Comparison of ENCODE assay signal across 8 cellular contexts in the genomic region with DNA sequence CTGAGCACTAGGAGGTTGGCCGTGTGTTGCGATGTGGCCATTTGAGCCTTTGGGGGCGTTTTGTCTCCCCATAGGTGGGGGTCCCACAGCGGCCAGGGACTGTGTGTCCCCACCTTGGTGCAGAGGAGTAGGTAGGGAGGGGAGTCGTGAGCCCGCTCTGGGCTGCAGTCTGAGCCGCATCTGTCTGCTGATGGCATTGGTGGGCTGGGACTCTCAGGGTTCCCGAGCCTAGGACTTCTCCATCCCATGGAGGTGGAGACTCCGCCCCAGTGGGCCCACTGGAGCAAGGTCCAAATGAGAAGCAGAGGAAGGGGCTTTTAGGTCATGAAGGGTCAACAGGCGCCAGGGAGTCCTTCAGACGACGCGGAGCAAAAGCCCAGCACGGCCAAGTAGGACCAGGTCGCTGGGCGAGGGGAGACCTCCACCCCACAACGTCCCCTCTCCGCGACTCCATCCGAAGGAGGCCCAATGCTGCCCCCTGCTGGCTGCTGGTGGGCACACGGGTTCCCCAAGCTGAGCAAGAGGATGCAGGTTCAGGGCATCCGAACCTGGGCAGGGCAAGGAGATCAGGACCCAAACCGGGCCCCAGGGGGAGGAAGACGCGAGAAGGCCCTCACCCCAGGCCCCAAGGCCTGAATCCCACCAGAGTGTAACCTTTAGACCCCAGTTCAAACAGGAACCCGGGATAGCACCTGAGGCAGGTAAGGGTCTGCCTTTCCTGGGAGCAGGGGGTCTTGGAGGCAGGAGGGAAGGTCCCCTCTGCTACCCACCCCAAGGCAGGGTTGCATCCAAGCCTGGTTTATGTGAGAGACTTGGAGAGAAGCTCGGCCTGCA. TPM values are rescaled to one million over a fixed set of nuclear protein-coding genes. Genes with fewer than 3 reads are reported as not detected.
A peak's percentile ranks its signal among the peaks of the same experiment; 100 is the strongest.
DNase-seq lines count a peak whose midpoint lies in the region; ATAC-seq and TF ChIP-seq lines count a peak whose summit lies in the region.

No MANE protein-coding gene starts in this region.

- H3K27ac ChIP-seq in lower lobe of right lung: no peak overlapping the region

- H3K27me3 ChIP-seq in lower lobe of right lung (ENCODE audit: low read depth): peaks cover 57% of the 10 kb centered on the region

- H3K9me3 ChIP-seq in T-helper 17 cell (ENCODE audit: control insufficient read depth, low read length, poor library complexity, severe bottlenecking) (no peaks in the 10 kb centered on the region), lower lobe of right lung (peaks cover 11% of the 10 kb centered on the region)

- no peak overlapping the region for H3K4me3 Mint-ChIP-seq in T-helper 17 cell
- no peak overlapping the region for H3K4me3 Mint-ChIP-seq in activated naive CD8-positive, alpha-beta T cell treated with anti-CD3 and anti-CD28 coated beads, Interleukin-2, amount 50 U/mL, for 24 hours

- H3K4me1 ChIP-seq in lower lobe of right lung: no peaks in the 10 kb centered on the region

- H3K36me3 ChIP-seq in lower lobe of right lung: no peaks in the 10 kb centered on the region

- DNase-seq in GM19240 (ENCODE audit: insufficient read length, low spot score) (peak; percentile 57), T-helper 17 cell (peak; percentile 50 to 72 (median 56)), lower lobe of right lung (peak; percentile 63), NCI-H2227 treated with DMSO at 0.1 percent for 48 hours (lab: John Stamatoyannopoulos, UW) (no peak), NCI-H128 (lab: John Stamatoyannopoulos, UW; ENCODE audit: unreplicated experiment) (no peak)
- peak; percentile 80 for DNase-seq in activated naive CD8-positive, alpha-beta T cell treated with anti-CD3 and anti-CD28 coated beads, Interleukin-2, amount 50 U/mL, for 24 hours
- peak; percentile 62 for DNase-seq in stimulated activated CD8-positive, alpha-beta memory T cell treated with anti-CD3 and anti-CD28 coated beads, Interleukin-4, amount 100 ng/mL, for 24 hours (ENCODE audit: low read depth)

- no peak overlapping the region for H3K27ac Mint-ChIP-seq in T-helper 17 cell
- no peak overlapping the region for H3K27ac Mint-ChIP-seq in activated naive CD8-positive, alpha-beta T cell treated with anti-CD3 and anti-CD28 coated beads, Interleukin-2, amount 50 U/mL, for 24 hours

- H3K36me3 Mint-ChIP-seq in T-helper 17 cell (ENCODE audit: low read depth): peaks cover 4% of the 10 kb centered on the region
- no peaks in the 10 kb centered on the region for H3K36me3 Mint-ChIP-seq in activated naive CD8-positive, alpha-beta T cell treated with anti-CD3 and anti-CD28 coated beads, Interleukin-2, amount 50 U/mL, for 24 hours (ENCODE audit: low read depth)

- intact Hi-C loops in lower lobe of right lung (cut with DNase I): no loop called here

- ATAC-seq in T-helper 17 cell (peak; percentile 72), lower lobe of right lung (peak; percentile 51 to 67), HG02840 (IDR thresholded peaks at IDR 0.05; ENCODE audit: low FRiP score, unreplicated experiment) (no peak)
- ATAC-seq in activated naive CD8-positive, alpha-beta T cell treated with anti-CD3 and anti-CD28 coated beads, Interleukin-2, amount 50 U/mL, for 24 hours: peak; percentile 45

- peak; percentile 79 for TF ChIP-seq CTCF in lower lobe of right lung (IDR thresholded peaks at IDR 0.05)

- H3K27me3 Mint-ChIP-seq in T-helper 17 cell: peaks cover 21% of the 10 kb centered on the region
- peaks cover 34% of the 10 kb centered on the region for H3K27me3 Mint-ChIP-seq in activated naive CD8-positive, alpha-beta T cell treated with anti-CD3 and anti-CD28 coated beads, Interleukin-2, amount 50 U/mL, for 24 hours

- no peak overlapping the region for H3K4me3 ChIP-seq in lower lobe of right lung

- H3K4me1 Mint-ChIP-seq in T-helper 17 cell: peaks cover 2% of the 10 kb centered on the region
- peaks cover 7% of the 10 kb centered on the region for H3K4me1 Mint-ChIP-seq in activated naive CD8-positive, alpha-beta T cell treated with anti-CD3 and anti-CD28 coated beads, Interleukin-2, amount 50 U/mL, for 24 hours

- H3K9me3 Mint-ChIP-seq in activated naive CD8-positive, alpha-beta T cell treated with anti-CD3 and anti-CD28 coated beads, Interleukin-2, amount 50 U/mL, for 24 hours: peaks cover 12% of the 10 kb centered on the region

RNA-seq across cellular contexts. Expression of gene TTC34, which starts 14.9 kb away (rescaled TPM):
- total RNA-seq in T-helper 17 cell: 1 to 10 TPM in 1 of 2 donors, under 1 TPM in 1; 0.94 to 1.1 TPM
- 2.6 TPM for total RNA-seq in lower lobe of right lung

Comparison
In these comparisons a context has a peak if more than half of its experiments do, and no peak if none do; other contexts are left out.
1. DNase-seq: peak in GM19240 (single experiment), T-helper 17 cell (3 of 3), activated naive CD8-positive, alpha-beta T cell treated with anti-CD3 and anti-CD28 coated beads, Interleukin-2, amount 50 U/mL, for 24 hours (single experiment), lower lobe of right lung (single experiment) and stimulated activated CD8-positive, alpha-beta memory T cell treated with anti-CD3 and anti-CD28 coated beads, Interleukin-4, amount 100 ng/mL, for 24 hours (single experiment); none in NCI-H2227 treated with DMSO at 0.1 percent for 48 hours (single experiment) and NCI-H128 (single experiment).